ENCODE assay signal across 8 cellular contexts in the genomic region with DNA sequence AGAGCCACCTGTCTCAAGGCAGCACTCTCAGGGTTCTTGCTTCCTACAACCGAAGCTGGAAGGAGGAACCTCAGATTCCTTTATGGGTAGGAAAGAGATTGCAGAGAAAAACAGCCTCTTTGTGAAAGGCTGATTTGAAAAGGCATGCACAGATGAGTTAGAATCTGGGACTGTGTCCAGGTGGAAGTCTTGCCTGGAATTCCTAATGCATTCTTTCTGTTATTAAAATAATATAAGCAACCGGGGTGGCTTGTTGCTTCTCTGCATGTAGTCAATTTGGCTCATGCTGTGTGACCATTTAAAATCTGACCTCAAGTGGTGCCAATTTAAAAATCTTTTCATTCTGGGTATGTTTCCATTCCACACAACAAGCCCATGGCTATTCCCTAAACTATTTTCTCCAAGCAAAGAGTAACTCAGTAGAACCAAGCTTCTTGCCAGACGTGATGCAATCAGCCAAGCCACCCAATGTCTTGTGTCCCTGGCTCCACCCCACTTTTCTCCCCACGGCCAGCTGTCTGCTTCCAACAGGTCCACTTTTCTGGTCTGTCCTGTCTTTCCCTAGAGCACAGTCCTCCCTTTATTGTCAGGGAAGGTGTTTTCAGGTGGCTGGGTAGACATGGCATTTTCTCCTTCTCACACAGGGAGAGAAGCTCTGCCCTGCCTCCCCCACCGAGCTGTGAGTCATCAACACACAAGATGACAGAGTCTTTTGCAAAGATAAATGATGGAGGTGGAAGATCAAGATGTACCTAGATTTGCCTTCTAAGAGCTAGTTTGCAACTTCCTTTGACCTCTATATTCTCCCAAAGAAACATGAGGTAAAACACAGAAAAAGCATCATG.
A peak's percentile ranks its signal among the peaks of the same experiment; 100 is the strongest.
DNase-seq lines count a peak whose midpoint lies in the region; ATAC-seq and TF ChIP-seq lines count a peak whose summit lies in the region.

No MANE protein-coding gene starts in this region.

- no peaks in the 10 kb centered on the region for H3K79me2 ChIP-seq in fibroblast of lung (ENCODE audit: control insufficient read depth, insufficient read depth, low read length)

- H3K9ac ChIP-seq in fibroblast of lung (ENCODE audit: insufficient read depth, low read length) = no peak overlapping the region

- H3K4me2 ChIP-seq in fibroblast of lung (ENCODE audit: extremely low read depth, insufficient read depth, low read length) = peak overlapping the region; percentile 66

- CTCF ChIA-PET in activated CD4-positive, alpha-beta memory T cell treated with anti-CD3 and anti-CD28 coated beads, Interleukin-2, amount 10 ng/mL, durations not matched to agents 7 days and 5 days (lab: Charles Lee) = no interaction called here

- DNase-seq in HT1080 (ENCODE audit: low read depth) (peak; percentile 58), fibroblast of lung (ENCODE audit: low read depth in 2 of 2) (peak; percentile 74 to 93), putamen (ENCODE audit: low spot score) (peak; percentile 74), mesenteric fat pad (ENCODE audit: low spot score) (no peak), COLO668 (lab: John Stamatoyannopoulos, UW; ENCODE audit: unreplicated experiment) (no peak), SHP77 treated with DMSO at 0.1 percent for 48 hours (lab: John Stamatoyannopoulos, UW) (no peak)
- peak; percentile 21 for DNase-seq in activated CD4-positive, alpha-beta memory T cell treated with anti-CD3 and anti-CD28 coated beads, Interleukin-2, amount 10 ng/mL, durations not matched to agents 7 days and 5 days

- H3K27me3 ChIP-seq in fibroblast of lung (ENCODE audit: control insufficient read depth, insufficient read depth, low read length) = no peaks in the 10 kb centered on the region

- H4K20me1 ChIP-seq in fibroblast of lung (ENCODE audit: control insufficient read depth, extremely low read depth, insufficient read depth, low read length) = no peaks in the 10 kb centered on the region

- H3K27me3 Mint-ChIP-seq in activated CD4-positive, alpha-beta memory T cell treated with anti-CD3 and anti-CD28 coated beads, Interleukin-2, amount 10 ng/mL, durations not matched to agents 7 days and 5 days = no peaks in the 10 kb centered on the region

- no peaks in the 10 kb centered on the region for H3K9me3 Mint-ChIP-seq in activated CD4-positive, alpha-beta memory T cell treated with anti-CD3 and anti-CD28 coated beads, Interleukin-2, amount 10 ng/mL, durations not matched to agents 7 days and 5 days

- POLR2A ChIA-PET in activated CD4-positive, alpha-beta memory T cell treated with anti-CD3 and anti-CD28 coated beads, Interleukin-2, amount 10 ng/mL, durations not matched to agents 7 days and 5 days (lab: Charles Lee) = interaction anchor here (1.0 kb wide), 1 partner anchor 20 kb away, joined by 3 read pairs; no protein-coding TSS in a partner anchor

- ATAC-seq in HG03342 (IDR thresholded peaks at IDR 0.05; ENCODE audit: unreplicated experiment) = no peak

- H3K9me3 ChIP-seq in fibroblast of lung (ENCODE audit: control insufficient read depth, insufficient read depth, low read depth, low read length) = no peaks in the 10 kb centered on the region

- no peaks in the 10 kb centered on the region for H3K36me3 Mint-ChIP-seq in activated CD4-positive, alpha-beta memory T cell treated with anti-CD3 and anti-CD28 coated beads, Interleukin-2, amount 10 ng/mL, durations not matched to agents 7 days and 5 days (ENCODE audit: low read depth)

- no peak overlapping the region for H3K27ac Mint-ChIP-seq in activated CD4-positive, alpha-beta memory T cell treated with anti-CD3 and anti-CD28 coated beads, Interleukin-2, amount 10 ng/mL, durations not matched to agents 7 days and 5 days

- no peaks in the 10 kb centered on the region for H3K36me3 ChIP-seq in fibroblast of lung (ENCODE audit: control insufficient read depth, insufficient read depth, low read length)

- peaks cover 6% of the 10 kb centered on the region for H3K4me1 ChIP-seq in fibroblast of lung (ENCODE audit: control insufficient read depth, extremely low read depth, insufficient read depth, low read length)

- H3K27ac ChIP-seq in fibroblast of lung (ENCODE audit: insufficient read depth, low read length) = no peak overlapping the region

- no peak overlapping the region for H3K4me3 ChIP-seq in fibroblast of lung (replicated peaks in 1 of 4; ENCODE audit: control extremely low read depth in 1 of 4, insufficient read depth in 1 of 4, low read depth in 3 of 4, low read length in 4 of 4)

- H2AFZ ChIP-seq in fibroblast of lung (ENCODE audit: low read length) = no peak overlapping the region

- H3K4me3 Mint-ChIP-seq in activated CD4-positive, alpha-beta memory T cell treated with anti-CD3 and anti-CD28 coated beads, Interleukin-2, amount 10 ng/mL, durations not matched to agents 7 days and 5 days = no peak overlapping the region

- H3K4me1 Mint-ChIP-seq in activated CD4-positive, alpha-beta memory T cell treated with anti-CD3 and anti-CD28 coated beads, Interleukin-2, amount 10 ng/mL, durations not matched to agents 7 days and 5 days = peaks cover 21% of the 10 kb centered on the region

- no peak for TF ChIP-seq CTCF in fibroblast of lung (conservative IDR thresholded peaks at IDR 0.05 in 1 of 2, IDR thresholded peaks at IDR 0.05 in 1 of 2; ENCODE audit: low read depth in 1 of 2, low read length in 2 of 2)

Comparison
In these comparisons a context has a peak if more than half of its experiments do, and no peak if none do; other contexts are left out.
1. DNase-seq: peak in HT1080 (single experiment), activated CD4-positive, alpha-beta memory T cell treated with anti-CD3 and anti-CD28 coated beads, Interleukin-2, amount 10 ng/mL, durations not matched to agents 7 days and 5 days (single experiment), fibroblast of lung (2 of 2) and putamen (single experiment); none in mesenteric fat pad (single experiment), COLO668 (single experiment) and SHP77 treated with DMSO at 0.1 percent for 48 hours (single experiment).